ENCODE assay signal across 32 cellular contexts in the genomic region with DNA sequence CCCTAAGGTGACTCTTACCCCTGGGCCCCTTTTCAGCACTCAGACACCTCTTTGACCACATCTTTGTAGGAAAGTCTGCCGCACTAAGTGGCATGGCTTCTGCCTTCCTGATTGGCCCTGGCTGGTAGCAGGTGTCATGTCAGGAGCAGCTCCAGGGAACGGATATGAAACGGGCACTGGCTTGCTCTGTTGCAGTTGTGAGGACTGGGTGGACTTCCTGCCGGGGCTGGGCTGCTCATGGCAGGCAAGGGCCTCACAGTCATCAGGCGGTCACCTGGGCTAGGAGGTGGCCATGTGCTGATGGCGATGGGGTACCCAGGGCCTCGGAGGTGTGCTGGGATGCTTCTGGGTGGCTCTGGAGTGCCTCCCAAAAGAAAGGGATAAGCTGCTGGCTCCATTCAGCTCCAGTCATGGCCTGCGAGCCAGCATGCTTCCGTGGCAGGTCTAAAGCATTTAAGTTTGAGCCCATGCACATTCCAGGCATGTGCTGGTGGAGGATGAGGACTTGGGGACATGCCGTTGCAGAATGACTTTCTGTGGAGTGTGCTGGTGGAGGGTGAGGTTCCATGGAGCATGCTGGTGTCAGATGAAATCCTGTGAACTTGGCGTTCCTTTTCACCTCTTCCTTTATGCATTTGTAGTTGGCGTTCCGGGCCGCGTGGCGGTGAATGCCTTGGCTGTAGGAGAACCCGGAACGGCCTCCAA.
"Had no signal": no experiment of that assay in that cellular context is flagged by ENCODE, and none has a peak within 500 bp of the region (broad histone marks: within the 10 kb centered on the region; RNA-seq: fewer than 3 reads in every experiment).

No MANE protein-coding gene starts in this region.

- DNase-seq: activated CD4-positive, alpha-beta memory T cell treated with anti-CD3 and anti-CD28 coated beads for 36 hours; activated CD4-positive, alpha-beta T cell treated with anti-CD3 and anti-CD28 coated beads for 36 hours; activated CD4-positive, alpha-beta T cell treated with anti-CD3 and anti-CD28 coated beads, Interleukin-2, amount 10 ng/mL, durations not matched to agents 24 days and 14 days; activated CD4-positive, CD25-positive, alpha-beta regulatory T cell; activated CD4-positive, CD25-positive, alpha-beta regulatory T cell treated with anti-CD3 and anti-CD28 coated beads, Interleukin-2, amount 50 U/mL, for 72 hours; activated CD8-positive, alpha-beta memory T cell treated with anti-CD3 and anti-CD28 coated beads, Interleukin-2, amount 10 ng/mL, durations not matched to agents 7 days and 5 days; activated CD8-positive, alpha-beta memory T cell treated with anti-CD3 and anti-CD28 coated beads, Interleukin-2, amount 50 U/mL, for 4 hours; activated CD8-positive, alpha-beta T cell treated with anti-CD3 and anti-CD28 coated beads, Interleukin-2, amount 10 ng/mL, durations not matched to agents 7 days and 5 days; activated gamma-delta T cell treated with Interleukin-2 at 50 U/mL for 16 hours; activated naive CD4-positive, alpha-beta T cell treated with anti-CD3 and anti-CD28 coated beads, Interleukin-2, amount 50 U/mL, for 16 hours; activated naive CD4-positive, alpha-beta T cell treated with Interleukin-2 at 50 U/mL for 16 hours; activated T-cell treated with anti-CD3 and anti-CD28 coated beads, Interleukin-2, amount 50 U/mL, for 1 hour; activated T-cell treated with anti-CD3 and anti-CD28 coated beads, Interleukin-2, amount 50 U/mL, for 48 hours; amniotic stem cell; anterior cingulate cortex; brain microvascular endothelial cell; dorsolateral prefrontal cortex; effector memory CD4-positive, alpha-beta T cell; endodermal cell; erythroblast; foreskin keratinocyte; T-helper 2 cell had no signal

- H3K4me3 Mint-ChIP-seq: activated CD4-positive, alpha-beta memory T cell treated with anti-CD3 and anti-CD28 coated beads for 36 hours; activated CD4-positive, alpha-beta T cell treated with anti-CD3 and anti-CD28 coated beads for 36 hours; activated CD4-positive, alpha-beta T cell treated with anti-CD3 and anti-CD28 coated beads, Interleukin-2, amount 10 ng/mL, durations not matched to agents 24 days and 14 days; activated CD8-positive, alpha-beta memory T cell treated with anti-CD3 and anti-CD28 coated beads, Interleukin-2, amount 10 ng/mL, durations not matched to agents 7 days and 5 days; activated CD8-positive, alpha-beta T cell treated with anti-CD3 and anti-CD28 coated beads, Interleukin-2, amount 10 ng/mL, durations not matched to agents 7 days and 5 days; activated naive CD8-positive, alpha-beta T cell; activated T-helper 1 cell treated with anti-CD3 and anti-CD28 coated beads, Interleukin-12 subunit alpha, Interleukin-12 subunit beta, Interleukin-2, Interleukin-4 antibody, amounts not matched to agents 30 ng/mL and 10 ng/mL and 1 ng/mL, durations not matched to agents 14 hours and 24 hours and 36 hours; central memory CD8-positive, alpha-beta T cell; dendritic cell treated with granulocyte-macrophage colony-stimulating factor and Interleukin-4, amounts not matched to agents 40 ng/mL and 50 ng/mL, for 4 days; endodermal cell had no signal

- FAIRE-seq: astrocyte, bronchial epithelial cell had no signal

- H3K27ac Mint-ChIP-seq: activated CD4-positive, alpha-beta memory T cell treated with anti-CD3 and anti-CD28 coated beads for 36 hours; activated CD4-positive, alpha-beta T cell treated with anti-CD3 and anti-CD28 coated beads for 36 hours; activated CD4-positive, alpha-beta T cell treated with anti-CD3 and anti-CD28 coated beads, Interleukin-2, amount 10 ng/mL, durations not matched to agents 24 days and 14 days; activated CD8-positive, alpha-beta memory T cell treated with anti-CD3 and anti-CD28 coated beads, Interleukin-2, amount 10 ng/mL, durations not matched to agents 7 days and 5 days; activated CD8-positive, alpha-beta T cell treated with anti-CD3 and anti-CD28 coated beads, Interleukin-2, amount 10 ng/mL, durations not matched to agents 7 days and 5 days; activated naive CD8-positive, alpha-beta T cell; activated T-helper 1 cell treated with anti-CD3 and anti-CD28 coated beads, Interleukin-12 subunit alpha, Interleukin-12 subunit beta, Interleukin-2, Interleukin-4 antibody, amounts not matched to agents 30 ng/mL and 10 ng/mL and 1 ng/mL, durations not matched to agents 14 hours and 24 hours and 36 hours; activated T-helper 2 cell treated with anti-CD3 and anti-CD28 coated beads, Interferon-gamma antibody, Interleukin-2, Interleukin-4, amounts not matched to agents 10 μg/mL and 5 μg/mL and 100 μg/mL, durations not matched to agents 14 hours and 24 hours and 36 hours; dendritic cell treated with granulocyte-macrophage colony-stimulating factor and Interleukin-4, amounts not matched to agents 40 ng/mL and 50 ng/mL, for 4 days; endodermal cell had no signal

- H3K27me3 Mint-ChIP-seq: activated CD4-positive, alpha-beta memory T cell treated with anti-CD3 and anti-CD28 coated beads for 36 hours; activated CD4-positive, alpha-beta T cell treated with anti-CD3 and anti-CD28 coated beads for 36 hours; activated CD4-positive, alpha-beta T cell treated with anti-CD3 and anti-CD28 coated beads, Interleukin-2, amount 10 ng/mL, durations not matched to agents 24 days and 14 days; activated CD8-positive, alpha-beta memory T cell treated with anti-CD3 and anti-CD28 coated beads, Interleukin-2, amount 10 ng/mL, durations not matched to agents 7 days and 5 days; activated naive CD8-positive, alpha-beta T cell; central memory CD8-positive, alpha-beta T cell; dendritic cell treated with granulocyte-macrophage colony-stimulating factor and Interleukin-4, amounts not matched to agents 40 ng/mL and 50 ng/mL, for 4 days had no signal

- H3K4me3 ChIP-seq: coronary artery, dorsolateral prefrontal cortex, esophagus muscularis mucosa, gastroesophageal sphincter had no signal

- H3K27me3 ChIP-seq: brain microvascular endothelial cell, dorsolateral prefrontal cortex, esophagus muscularis mucosa, foreskin keratinocyte, gastroesophageal sphincter had no signal

- H3K27ac ChIP-seq: brain microvascular endothelial cell, coronary artery, esophagus muscularis mucosa, foreskin keratinocyte, gastroesophageal sphincter had no signal

- H3K4me1 Mint-ChIP-seq: activated CD4-positive, alpha-beta T cell treated with anti-CD3 and anti-CD28 coated beads for 36 hours; activated CD4-positive, alpha-beta T cell treated with anti-CD3 and anti-CD28 coated beads, Interleukin-2, amount 10 ng/mL, durations not matched to agents 24 days and 14 days; activated CD8-positive, alpha-beta memory T cell treated with anti-CD3 and anti-CD28 coated beads, Interleukin-2, amount 10 ng/mL, durations not matched to agents 7 days and 5 days; central memory CD8-positive, alpha-beta T cell; endodermal cell had no signal

- ATAC-seq: activated CD4-positive, alpha-beta T cell treated with anti-CD3 and anti-CD28 coated beads for 36 hours; activated CD8-positive, alpha-beta memory T cell treated with anti-CD3 and anti-CD28 coated beads, Interleukin-2, amount 10 ng/mL, durations not matched to agents 7 days and 5 days; activated CD8-positive, alpha-beta T cell treated with anti-CD3 and anti-CD28 coated beads, Interleukin-2, amount 10 ng/mL, durations not matched to agents 7 days and 5 days; foreskin keratinocyte; gastroesophageal sphincter had no signal

- H3K9me3 ChIP-seq: esophagus muscularis mucosa, gastroesophageal sphincter had no signal

- H3K9me3 Mint-ChIP-seq: activated CD4-positive, alpha-beta memory T cell treated with anti-CD3 and anti-CD28 coated beads for 36 hours; activated CD4-positive, alpha-beta T cell treated with anti-CD3 and anti-CD28 coated beads, Interleukin-2, amount 10 ng/mL, durations not matched to agents 24 days and 14 days; activated T-helper 1 cell treated with anti-CD3 and anti-CD28 coated beads, Interleukin-12 subunit alpha, Interleukin-12 subunit beta, Interleukin-2, Interleukin-4 antibody, amounts not matched to agents 30 ng/mL and 10 ng/mL and 1 ng/mL, durations not matched to agents 14 hours and 24 hours and 36 hours; activated T-helper 2 cell treated with anti-CD3 and anti-CD28 coated beads, Interferon-gamma antibody, Interleukin-2, Interleukin-4, amounts not matched to agents 10 μg/mL and 5 μg/mL and 100 μg/mL, durations not matched to agents 14 hours and 24 hours and 36 hours; central memory CD8-positive, alpha-beta T cell; dendritic cell treated with granulocyte-macrophage colony-stimulating factor and Interleukin-4, amounts not matched to agents 40 ng/mL and 50 ng/mL, for 4 days; endodermal cell had no signal

- H3K4me1 ChIP-seq: esophagus muscularis mucosa, foreskin keratinocyte, gastroesophageal sphincter had no signal
